15 cellular contexts compared by ENCODE assay signal in genomic region chr1:26350701-26351590, GRCh38. TPM values are rescaled to one million over a fixed set of nuclear protein-coding genes. Genes with fewer than 3 reads are reported as not detected.
DNase-seq lines count a peak whose midpoint lies in the region; ATAC-seq and TF ChIP-seq lines count a peak whose summit lies in the region.
"Had no signal": no experiment of that assay in that cellular context is flagged by ENCODE, and none has a peak within 500 bp of the region (broad histone marks: within the 10 kb centered on the region; RNA-seq: fewer than 3 reads in every experiment).

No MANE protein-coding gene starts in this region.

- no peak for TF ChIP-seq CTCF in RWPE2 (IDR thresholded peaks at IDR 0.05; ENCODE audit: poor library complexity, severe bottlenecking)

- H3K23ac ChIP-seq in neuronal stem cell (ENCODE audit: low read depth, low read length, poor library complexity): no peak overlapping the region

- no peak overlapping the region for H3K4me2 ChIP-seq in neuronal stem cell (ENCODE audit: insufficient read depth, low read length, poor library complexity, severe bottlenecking)

- peak overlapping the region; percentile 85 for H3K27ac ChIP-seq in RWPE2 (ENCODE audit: poor library complexity, severe bottlenecking)
- peak overlapping the region; percentile 83 for H3K27ac ChIP-seq in neuronal stem cell (replicated peaks; ENCODE audit: low read length)
- H3K27ac ChIP-seq: C4-2B, dorsolateral prefrontal cortex had no signal

- H2BK12ac ChIP-seq in neuronal stem cell (ENCODE audit: low read length): no peak overlapping the region

- peak overlapping the region; percentile 15 for H2AK5ac ChIP-seq in neuronal stem cell (ENCODE audit: low read depth, low read length)

- no peak overlapping the region for H4K8ac ChIP-seq in neuronal stem cell (ENCODE audit: low read depth, low read length)

- no peak for ATAC-seq in RWPE2 (ENCODE audit: low read depth)
- ATAC-seq in HG03045 (IDR thresholded peaks at IDR 0.05; ENCODE audit: unreplicated experiment): no peak
- ATAC-seq in HG03469 (IDR thresholded peaks at IDR 0.05; ENCODE audit: unreplicated experiment): no peak
- no peak for ATAC-seq in GM19035 (IDR thresholded peaks at IDR 0.05; ENCODE audit: unreplicated experiment)
- no peak for ATAC-seq in activated CD4-positive, CD25-positive, alpha-beta regulatory T cell treated with anti-CD3 and anti-CD28 coated beads, Interleukin-2, amount 50 U/mL, for 24 hours
- ATAC-seq: activated naive CD8-positive, alpha-beta T cell treated with anti-CD3 and anti-CD28 coated beads, Interleukin-2, amount 50 U/mL, for 24 hours; naive thymus-derived CD8-positive, alpha-beta T cell had no signal

- H3K9ac ChIP-seq in neuronal stem cell (ENCODE audit: low read depth, low read length, poor library complexity): no peak overlapping the region

- H3K27me3 ChIP-seq in RWPE2 (ENCODE audit: insufficient read depth, poor library complexity, severe bottlenecking) (no peaks in the 10 kb centered on the region), neuronal stem cell (ENCODE audit: control insufficient read depth in 3 of 3, insufficient read depth in 3 of 3, low read depth in 1 of 3, low read length in 3 of 3) (no peaks in the 10 kb centered on the region)

- no peaks in the 10 kb centered on the region for H3K9me3 ChIP-seq in RWPE2 (ENCODE audit: severe bottlenecking)
- H3K9me3 ChIP-seq in neuronal stem cell (replicated peaks in 1 of 2; ENCODE audit: control insufficient read depth in 2 of 2, insufficient read depth in 1 of 2, low read depth in 1 of 2, low read length in 2 of 2): no peaks in the 10 kb centered on the region

- H3K79me1 ChIP-seq in neuronal stem cell (ENCODE audit: low read depth, low read length): peaks cover 2% of the 10 kb centered on the region

- peak overlapping the region; percentile 40 for H4K91ac ChIP-seq in neuronal stem cell (ENCODE audit: low read depth, low read length, poor library complexity)

- no peak overlapping the region for H3K4ac ChIP-seq in neuronal stem cell (ENCODE audit: low read length)

- DNase-seq in HCEC 1CT: peak; percentile 37
- DNase-seq in RWPE2 (ENCODE audit: low spot score): no peak
- DNase-seq in glomerular visceral epithelial cell (ENCODE audit: extremely low spot score): peak; percentile 58
- DNase-seq in neuronal stem cell (ENCODE audit: low spot score): peak; percentile 65
- DNase-seq: activated CD8-positive, alpha-beta memory T cell treated with anti-CD3 and anti-CD28 coated beads, Interleukin-2, amount 50 U/mL, for 48 hours; activated naive CD8-positive, alpha-beta T cell treated with anti-CD3 and anti-CD28 coated beads, Interleukin-2, amount 50 U/mL, for 24 hours; dorsolateral prefrontal cortex; naive thymus-derived CD8-positive, alpha-beta T cell; NCI-H2171; OCI-M1 had no signal

- WGBS in neuronal stem cell (ENCODE audit: extremely low coverage in 2 of 2, insufficient read length in 2 of 2, insufficient replicate concordance in 1 of 2), 2 donors: no CpG with 5 or more reads among the region's 9 CpGs

- no peak overlapping the region for H2BK120ac ChIP-seq in neuronal stem cell (ENCODE audit: low read depth, low read length)

- H3K4me1 ChIP-seq in RWPE2 (ENCODE audit: insufficient read depth, poor library complexity, severe bottlenecking) (peaks cover 51% of the 10 kb centered on the region), neuronal stem cell (ENCODE audit: control insufficient read depth in 2 of 2, insufficient read depth in 1 of 2, low read depth in 1 of 2, low read length in 2 of 2) (peaks cover 45 to 53% of the 10 kb centered on the region in 2 donors)

- H2BK15ac ChIP-seq in neuronal stem cell (ENCODE audit: low read length): no peak overlapping the region

- H2AFZ ChIP-seq in neuronal stem cell (ENCODE audit: low read length): no peak overlapping the region

- H3K36me3 ChIP-seq in RWPE2 (ENCODE audit: low read depth): peaks cover 3% of the 10 kb centered on the region; the same call in 1 of the 2 replicates
- H3K36me3 ChIP-seq in neuronal stem cell (replicated peaks in 1 of 2; ENCODE audit: control insufficient read depth in 2 of 2, insufficient read depth in 2 of 2, low read length in 2 of 2): peaks cover 0 to 2% of the 10 kb centered on the region in 2 donors

- H3K18ac ChIP-seq in neuronal stem cell (ENCODE audit: low read length): peak overlapping the region; percentile 86

- H3K14ac ChIP-seq in neuronal stem cell (ENCODE audit: low read length): no peak overlapping the region

- H3K4me3 ChIP-seq in RWPE2 (ENCODE audit: severe bottlenecking) (no peak overlapping the region), neuronal stem cell (ENCODE audit: low read length in 2 of 2) (no peak overlapping the region)
- H3K4me3 ChIP-seq: dorsolateral prefrontal cortex had no signal

- peak overlapping the region; percentile 8 for H2BK5ac ChIP-seq in neuronal stem cell (ENCODE audit: low read length)

RNA-seq across cellular contexts. Expression of gene CRYBG2, which starts 3.0 kb away (rescaled TPM):
- polyA plus RNA-seq in neuronal stem cell (2013, experiment 1 of 2): 7.8 TPM
- 9.1 TPM for polyA plus RNA-seq in neuronal stem cell (2013, experiment 2 of 2)

RNA-seq across cellular contexts. Expression of gene ZNF683, which starts 21.6 kb away (rescaled TPM):
- not detected for polyA plus RNA-seq in neuronal stem cell (2013, experiment 1 of 2)
- not detected for polyA plus RNA-seq in neuronal stem cell (2013, experiment 2 of 2)

RNA-seq across cellular contexts. Expression of gene CD52, which starts 33.2 kb away (rescaled TPM):
- polyA plus RNA-seq in neuronal stem cell (2013, experiment 1 of 2): 2.2 TPM
- polyA plus RNA-seq in neuronal stem cell (2013, experiment 2 of 2): 1.7 TPM

RNA-seq across cellular contexts. Expression of gene UBXN11, which starts 44.5 kb away (rescaled TPM):
- polyA plus RNA-seq in neuronal stem cell (2013, experiment 1 of 2): 14.9 TPM
- polyA plus RNA-seq in neuronal stem cell (2013, experiment 2 of 2): 13.6 TPM

RNA-seq across cellular contexts. Expression of gene LIN28A, which starts 59.7 kb away (rescaled TPM):
- polyA plus RNA-seq in neuronal stem cell (2013, experiment 1 of 2): 961 TPM
- 962 TPM for polyA plus RNA-seq in neuronal stem cell (2013, experiment 2 of 2)
- polyA plus RNA-seq: naive thymus-derived CD8-positive, alpha-beta T cell had no signal
